Comparison of ENCODE assay signal across 1 cellular context in the genomic region with DNA sequence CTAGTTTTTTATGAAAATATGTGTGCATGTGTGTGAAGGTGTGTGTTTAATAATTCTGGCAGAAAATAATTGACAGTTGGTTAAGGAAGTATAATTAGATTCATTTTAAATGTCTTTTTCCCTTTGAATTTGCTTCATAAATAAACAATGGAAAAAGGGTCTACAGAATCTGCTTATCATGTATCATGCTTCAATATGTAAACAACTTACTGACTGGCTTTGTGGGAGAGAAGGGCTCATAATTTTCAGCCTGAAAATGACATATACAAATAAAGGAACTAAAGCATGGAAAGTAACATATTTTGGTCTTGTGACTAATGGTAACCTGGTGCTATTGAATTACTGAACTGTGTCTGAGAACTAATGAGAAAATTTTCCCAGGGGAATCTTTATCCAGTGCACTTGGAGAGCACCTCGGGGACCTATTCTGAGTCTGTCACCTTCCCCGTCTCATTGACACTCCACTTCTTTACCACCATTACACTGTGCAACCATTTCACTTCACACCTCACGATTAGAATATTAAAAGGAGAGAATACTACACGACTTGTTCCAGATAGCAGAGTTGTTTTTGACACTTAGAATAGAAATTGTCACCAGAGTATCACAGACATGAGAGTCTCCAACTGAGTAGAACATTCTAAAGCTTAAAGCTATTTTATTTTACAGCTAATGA.
TF ChIP-seq lines count a peak whose summit lies in the region.

No MANE protein-coding gene starts in this region.

TF ChIP-seq in SK-N-SH, 30 proteins besides CTCF, POLR2A, EP300 and RAD21 (continued from another document):
- TF ChIP-seq, protein P1, sequence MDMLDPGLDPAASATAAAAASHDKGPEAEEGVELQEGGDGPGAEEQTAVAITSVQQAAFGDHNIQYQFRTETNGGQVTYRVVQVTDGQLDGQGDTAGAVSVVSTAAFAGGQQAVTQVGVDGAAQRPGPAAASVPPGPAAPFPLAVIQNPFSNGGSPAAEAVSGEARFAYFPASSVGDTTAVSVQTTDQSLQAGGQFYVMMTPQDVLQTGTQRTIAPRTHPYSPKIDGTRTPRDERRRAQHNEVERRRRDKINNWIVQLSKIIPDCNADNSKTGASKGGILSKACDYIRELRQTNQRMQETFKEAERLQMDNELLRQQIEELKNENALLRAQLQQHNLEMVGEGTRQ (IDR thresholded peaks at IDR 0.05; ENCODE audit: borderline replicate concordance, low read depth, low read length), result no peak
- TF ChIP-seq FOXJ3 (CRISPR knock-in tag; IDR thresholded peaks at IDR 0.05) (no peak), RFX5 (IDR thresholded peaks at IDR 0.05; ENCODE audit: low read length) (no peak), NFIC (IDR thresholded peaks at IDR 0.05; ENCODE audit: borderline replicate concordance) (no peak), JUND (IDR thresholded peaks at IDR 0.05) (no peak), SIN3A (IDR thresholded peaks at IDR 0.05; ENCODE audit: borderline replicate concordance, low read depth, low read length) (no peak), CHD2 (IDR thresholded peaks at IDR 0.05; ENCODE audit: low read length, partially characterized antibody) (no peak), TCF12 (IDR thresholded peaks at IDR 0.05) (no peak)
- TF ChIP-seq, protein P2, sequence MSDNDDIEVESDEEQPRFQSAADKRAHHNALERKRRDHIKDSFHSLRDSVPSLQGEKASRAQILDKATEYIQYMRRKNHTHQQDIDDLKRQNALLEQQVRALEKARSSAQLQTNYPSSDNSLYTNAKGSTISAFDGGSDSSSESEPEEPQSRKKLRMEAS (IDR thresholded peaks at IDR 0.05; ENCODE audit: low read depth), result no peak
